ENCODE assay signal across 1 cellular context in genomic region chr5:53364098-53364497, GRCh38.
TF ChIP-seq lines count a peak whose summit lies in the region.

No MANE protein-coding gene starts in this region.

TF ChIP-seq in endothelial cell of umbilical vein, 7 proteins besides CTCF, POLR2A, EP300 and RAD21:
- TF ChIP-seq EZH2 (IDR thresholded peaks at IDR 0.05; ENCODE audit: borderline replicate concordance, low read depth, low read length, severe bottlenecking) (no peak), GATA2 (IDR thresholded peaks at IDR 0.05; ENCODE audit: insufficient read depth, insufficient read length, low read depth, low read length) (no peak), MYC (IDR thresholded peaks at IDR 0.05; ENCODE audit: low read depth, low read length) (no peak), POLR2AphosphoS5 (IDR thresholded peaks at IDR 0.05; ENCODE audit: insufficient read depth, low read depth, low read length) (no peak), JUN (IDR thresholded peaks at IDR 0.05; ENCODE audit: borderline replicate concordance, insufficient read depth, insufficient read length, low read depth) (no peak), FOS (IDR thresholded peaks at IDR 0.05; ENCODE audit: borderline replicate concordance, insufficient read depth, low read length) (no peak)
- TF ChIP-seq, protein P1, sequence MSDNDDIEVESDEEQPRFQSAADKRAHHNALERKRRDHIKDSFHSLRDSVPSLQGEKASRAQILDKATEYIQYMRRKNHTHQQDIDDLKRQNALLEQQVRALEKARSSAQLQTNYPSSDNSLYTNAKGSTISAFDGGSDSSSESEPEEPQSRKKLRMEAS (IDR thresholded peaks at IDR 0.05; ENCODE audit: insufficient read depth, insufficient read length): no peak
